32 cellular contexts compared by ENCODE assay signal in the genomic region with DNA sequence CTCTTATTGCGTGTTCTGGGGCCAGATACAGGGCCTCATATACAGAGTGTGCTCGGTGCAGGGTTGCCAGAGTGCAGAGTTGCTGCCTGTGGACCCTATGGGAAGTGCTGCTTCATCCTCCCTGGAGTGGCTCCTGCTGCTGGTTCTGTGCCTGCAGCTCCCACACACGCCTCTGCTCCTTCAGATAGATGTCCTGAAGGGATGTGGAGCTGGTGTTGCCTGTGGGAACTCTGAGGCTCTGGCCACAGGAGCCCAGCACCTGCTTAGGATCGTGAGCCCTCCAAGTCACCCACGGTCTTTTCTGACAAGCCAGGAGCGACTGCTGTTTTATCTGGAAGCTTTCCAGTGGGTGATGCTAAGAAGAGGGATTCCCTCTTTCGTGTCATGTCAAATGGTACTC.
"Had no signal": no experiment of that assay in that cellular context is flagged by ENCODE, and none has a peak within 500 bp of the region (broad histone marks: within the 10 kb centered on the region; RNA-seq: fewer than 3 reads in every experiment).

No MANE protein-coding gene starts in this region.

- H3K27ac ChIP-seq: VCaP had no signal

- H3K36me3 Mint-ChIP-seq: activated CD8-positive, alpha-beta memory T cell treated with anti-CD3 and anti-CD28 coated beads, Interleukin-2, amount 10 ng/mL, durations not matched to agents 7 days and 5 days; activated naive CD8-positive, alpha-beta T cell treated with anti-CD3 and anti-CD28 coated beads for 36 hours had no signal

- H3K9me3 ChIP-seq: breast epithelium, MG63 had no signal

- H3K4me1 Mint-ChIP-seq: activated CD4-positive, alpha-beta memory T cell treated with anti-CD3 and anti-CD28 coated beads, Interleukin-2, amount 10 ng/mL, durations not matched to agents 7 days and 5 days had no signal

- H3K27me3 ChIP-seq: breast epithelium, MG63 had no signal

- DNase-seq: activated CD4-positive, alpha-beta memory T cell treated with anti-CD3 and anti-CD28 coated beads, Interleukin-2, amount 10 ng/mL, durations not matched to agents 7 days and 5 days; activated CD4-positive, alpha-beta T cell treated with anti-CD3 and anti-CD28 coated beads for 1 hour; activated CD4-positive, alpha-beta T cell treated with anti-CD3 and anti-CD28 coated beads for 48 hours; activated CD4-positive, CD25-positive, alpha-beta regulatory T cell; activated CD8-positive, alpha-beta memory T cell treated with anti-CD3 and anti-CD28 coated beads for 24 hours; activated CD8-positive, alpha-beta memory T cell treated with anti-CD3 and anti-CD28 coated beads, Interleukin-2, amount 10 ng/mL, durations not matched to agents 7 days and 5 days; activated CD8-positive, alpha-beta memory T cell treated with anti-CD3 and anti-CD28 coated beads, Interleukin-2, amount 50 U/mL, for 48 hours; activated effector memory CD4-positive, alpha-beta T cell treated with anti-CD3 and anti-CD28 coated beads, Interleukin-2, amount 50 U/mL, for 16 hours; activated naive CD4-positive, alpha-beta T cell; activated naive CD4-positive, alpha-beta T cell treated with anti-CD3 and anti-CD28 coated beads, Interleukin-2, amount 50 U/mL, for 16 hours; activated naive CD8-positive, alpha-beta T cell treated with anti-CD3 and anti-CD28 coated beads for 36 hours; activated T-cell treated with anti-CD3 and anti-CD28 coated beads, Interleukin-2, amount 50 U/mL, for 48 hours; amniotic stem cell; aorta; Kasumi-1; KG1; MG63; NCI-H1048; NCI-H1436; NCI-H1694; NCI-H1930; NCI-H2081 treated with DMSO at 0.1 percent for 48 hours; NCI-H226; NCI-H524 treated with DMSO at 0.1 percent for 48 hours; OCI-M1; Right ventricle myocardium superior; SW 1271; T-helper 1 cell; T-helper 2 cell; T-helper 9 cell had no signal

- ATAC-seq: activated CD8-positive, alpha-beta memory T cell treated with anti-CD3 and anti-CD28 coated beads, Interleukin-2, amount 10 ng/mL, durations not matched to agents 7 days and 5 days had no signal

- H3K27ac Mint-ChIP-seq: activated CD4-positive, alpha-beta memory T cell treated with anti-CD3 and anti-CD28 coated beads, Interleukin-2, amount 10 ng/mL, durations not matched to agents 7 days and 5 days; activated CD8-positive, alpha-beta memory T cell treated with anti-CD3 and anti-CD28 coated beads, Interleukin-2, amount 10 ng/mL, durations not matched to agents 7 days and 5 days; activated naive CD8-positive, alpha-beta T cell treated with anti-CD3 and anti-CD28 coated beads for 36 hours had no signal

- H3K9me3 Mint-ChIP-seq: activated CD4-positive, alpha-beta memory T cell treated with anti-CD3 and anti-CD28 coated beads, Interleukin-2, amount 10 ng/mL, durations not matched to agents 7 days and 5 days had no signal

- H3K36me3 ChIP-seq: breast epithelium, MG63 had no signal

- H3K4me3 Mint-ChIP-seq: activated CD4-positive, alpha-beta memory T cell treated with anti-CD3 and anti-CD28 coated beads, Interleukin-2, amount 10 ng/mL, durations not matched to agents 7 days and 5 days; activated CD8-positive, alpha-beta memory T cell treated with anti-CD3 and anti-CD28 coated beads, Interleukin-2, amount 10 ng/mL, durations not matched to agents 7 days and 5 days; activated naive CD8-positive, alpha-beta T cell treated with anti-CD3 and anti-CD28 coated beads for 36 hours had no signal

- H3K4me3 ChIP-seq: breast epithelium, MG63 had no signal
